Comparison of ENCODE assay signal across 1 cellular context in genomic region chr3:12922299-12922698, GRCh38.
TF ChIP-seq lines count a peak whose summit lies in the region.

No MANE protein-coding gene starts in this region.

TF ChIP-seq in HEK293, 187 proteins besides CTCF, POLR2A, EP300 and RAD21 (continued from another document):
- TF ChIP-seq PATZ1 (tag by site-specific recombination; IDR thresholded peaks at IDR 0.05) (no peak), WT1 (tag by site-specific recombination; IDR thresholded peaks at IDR 0.05) (no peak), ZNF776 (tag by site-specific recombination; IDR thresholded peaks at IDR 0.05; ENCODE audit: borderline replicate concordance) (no peak)
